11 cellular contexts compared by ENCODE assay signal in genomic region chr22:17972385-17973181, GRCh38. TPM values are rescaled to one million over a fixed set of nuclear protein-coding genes. Genes with fewer than 3 reads are reported as not detected.
DNase-seq lines count a peak whose midpoint lies in the region; ATAC-seq and TF ChIP-seq lines count a peak whose summit lies in the region.
"Had no signal": no experiment of that assay in that cellular context is flagged by ENCODE, and none has a peak within 500 bp of the region (broad histone marks: within the 10 kb centered on the region; RNA-seq: fewer than 3 reads in every experiment).

No MANE protein-coding gene starts in this region.

- ATAC-seq in HG03460 (IDR thresholded peaks at IDR 0.05; ENCODE audit: unreplicated experiment) = no peak
- ATAC-seq: activated CD8-positive, alpha-beta T cell treated with anti-CD3 and anti-CD28 coated beads, Interleukin-2, amount 10 ng/mL, durations not matched to agents 7 days and 5 days had no signal

- H3K4me3 Mint-ChIP-seq in nephron progenitor cell = peak overlapping the region; percentile 30
- H3K4me3 Mint-ChIP-seq: activated CD8-positive, alpha-beta T cell treated with anti-CD3 and anti-CD28 coated beads, Interleukin-2, amount 10 ng/mL, durations not matched to agents 7 days and 5 days had no signal

- no peaks in the 10 kb centered on the region for H3K27me3 ChIP-seq in PC-9 (ENCODE audit: insufficient read depth, low read depth)

- H3K36me3 ChIP-seq in PC-9 (ENCODE audit: low read depth) = no peaks in the 10 kb centered on the region; the same call in 1 of the 2 replicates

- H3K9me3 Mint-ChIP-seq in nephron progenitor cell = peaks cover 7% of the 10 kb centered on the region

- no TSS peak for BruUV-seq in PC-9 (replicated peaks; lab: Mats Ljungman, UMichigan)

- no peaks in the 10 kb centered on the region for H3K9me3 ChIP-seq in PC-9 (ENCODE audit: insufficient read depth, low read depth)

- H3K4me3 ChIP-seq in PC-9 (peak overlapping the region; percentile 20; the same call in 1 of the 2 replicates), fibroblast of mammary gland (ENCODE audit: control insufficient read depth, low read depth, low read length) (no peak overlapping the region)

- H3F3A ChIP-seq in PC-9 (ENCODE audit: insufficient read depth, low read depth) = peaks cover 25% of the 10 kb centered on the region

- H2AFZ ChIP-seq in PC-9 = no peak overlapping the region; the same call in 1 of the 2 replicates

- intact Hi-C loops in PC-9 (cut with micrococcal nuclease; ENCODE audit: unreplicated experiment) = no loop called here

- no peaks in the 10 kb centered on the region for H3K9me2 ChIP-seq in PC-9 (ENCODE audit: insufficient read depth)

- H4K20me1 ChIP-seq in PC-9 (ENCODE audit: insufficient read depth) = no peaks in the 10 kb centered on the region

- H3K27ac ChIP-seq in C4-2B = peak overlapping the region; percentile 20
- peak overlapping the region; percentile 85 for H3K27ac ChIP-seq in PC-9

- TF ChIP-seq CTCF in C4-2B (conservative IDR thresholded peaks at IDR 0.05) = no peak
- no peak for TF ChIP-seq CTCF in PC-9 (conservative IDR thresholded peaks at IDR 0.05)
- TF ChIP-seq CTCF in fibroblast of mammary gland (conservative IDR thresholded peaks at IDR 0.05; ENCODE audit: control insufficient read depth, insufficient read depth, low read depth, low read length) = no peak
- TF ChIP-seq CTCF in nephron progenitor cell (IDR thresholded peaks at IDR 0.05) = no peak

- peak overlapping the region; percentile 76 for H3K4me2 ChIP-seq in PC-9

- DNase-seq in PC-9 (peak; percentile 72 to 74), fibroblast of mammary gland (ENCODE audit: low read depth) (peak; percentile 83), nephron progenitor cell (no peak), KG1 (lab: John Stamatoyannopoulos, UW) (no peak), NCI-H1417 (lab: John Stamatoyannopoulos, UW) (no peak), HT-29 (ENCODE audit: low spot score) (no peak)
- DNase-seq: activated CD8-positive, alpha-beta T cell treated with anti-CD3 and anti-CD28 coated beads, Interleukin-2, amount 10 ng/mL, durations not matched to agents 7 days and 5 days; DND-41; hippocampal formation had no signal

- H3K79me2 ChIP-seq in PC-9 (ENCODE audit: low read depth) = peaks cover 49% of the 10 kb centered on the region

- H3K27me3 Mint-ChIP-seq in nephron progenitor cell (ENCODE audit: low read depth, poor library complexity) = peaks cover 2% of the 10 kb centered on the region

- H3K27ac Mint-ChIP-seq in nephron progenitor cell = peak overlapping the region; percentile 38
- H3K27ac Mint-ChIP-seq: activated CD8-positive, alpha-beta T cell treated with anti-CD3 and anti-CD28 coated beads, Interleukin-2, amount 10 ng/mL, durations not matched to agents 7 days and 5 days had no signal

- POLR2A ChIA-PET in PC-9 (lab: Charles Lee; ENCODE audit: unreplicated experiment) = interaction anchor here (0.7 kb wide), 1 partner anchor 1877 kb away, joined by 5 read pairs; no protein-coding TSS in a partner anchor

- peaks cover 39% of the 10 kb centered on the region for H3K4me1 Mint-ChIP-seq in nephron progenitor cell

- peaks cover 10% of the 10 kb centered on the region for H3K36me3 Mint-ChIP-seq in nephron progenitor cell (ENCODE audit: low read depth)

- CTCF ChIA-PET in PC-9 (lab: Charles Lee) = interaction anchor here (0.6 kb wide), 1 partner anchor 18 kb away, joined by 5 read pairs; no protein-coding TSS in a partner anchor

- H3K4me1 ChIP-seq in PC-9 (replicated peaks; ENCODE audit: insufficient read depth) = peaks cover 50% of the 10 kb centered on the region

RNA-seq across cellular contexts. Expression of gene MICAL3, which starts 51.8 kb away (rescaled TPM):
- 23.8 and 27.4 TPM in 2 replicates for total RNA-seq in PC-9 (2021)
- 7.7 and 11.2 TPM in 2 replicates for total RNA-seq in HT-29 (2014; rRNA removed; shearing (Covaris generic))

Comparison
In these comparisons a context has a peak if more than half of its experiments do, and no peak if none do; other contexts are left out.
1. DNase-seq: peak in PC-9 (2 of 2) and fibroblast of mammary gland (single experiment); none in nephron progenitor cell (single experiment), KG1 (single experiment), NCI-H1417 (0 of 3) and HT-29 (single experiment).